1 cellular context compared by ENCODE assay signal in the genomic region with DNA sequence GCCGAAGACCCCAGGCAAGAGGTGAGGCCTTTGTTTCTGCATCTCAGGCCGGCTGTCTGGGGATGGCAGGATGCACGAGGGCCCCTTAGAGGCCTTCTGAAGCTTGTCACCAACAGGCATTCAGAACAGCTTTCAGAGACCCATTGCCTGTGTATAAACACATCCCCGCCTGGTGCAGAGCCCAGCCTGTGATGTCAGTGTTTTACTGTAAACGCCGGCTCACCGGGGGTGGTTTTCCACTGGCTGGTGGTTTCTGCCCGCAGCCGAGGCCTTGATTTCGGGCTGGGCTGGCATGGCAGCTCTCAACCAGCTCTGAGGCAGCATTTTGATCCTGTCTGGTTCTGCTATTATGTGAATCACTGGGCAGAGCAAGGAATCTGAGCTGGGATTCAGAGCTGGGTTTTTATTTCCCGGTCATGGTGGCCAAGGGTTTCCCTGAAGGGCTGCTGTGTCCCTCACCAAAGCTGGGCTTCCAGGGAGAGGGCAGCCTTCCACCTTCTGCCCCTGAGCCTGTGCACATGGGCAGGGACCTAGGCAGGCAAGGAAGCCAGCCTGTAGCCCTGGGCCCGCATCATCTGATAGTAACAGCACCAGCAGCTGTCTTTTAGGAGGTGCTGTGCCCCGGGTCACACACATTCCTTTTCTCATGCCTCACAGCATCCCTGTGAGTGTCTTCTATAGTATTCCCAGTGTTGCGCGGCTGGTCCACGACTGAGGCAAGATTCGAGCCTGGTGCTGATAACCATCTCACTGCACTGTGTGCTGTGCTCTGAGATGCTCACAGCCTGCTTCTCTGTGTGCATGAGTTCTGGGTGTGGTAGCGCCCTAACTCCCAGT.
TF ChIP-seq lines count a peak whose summit lies in the region.

No MANE protein-coding gene starts in this region.

TF ChIP-seq in SK-N-SH, 30 proteins besides CTCF, POLR2A, EP300 and RAD21 (continued from another document):
- TF ChIP-seq, protein P1, sequence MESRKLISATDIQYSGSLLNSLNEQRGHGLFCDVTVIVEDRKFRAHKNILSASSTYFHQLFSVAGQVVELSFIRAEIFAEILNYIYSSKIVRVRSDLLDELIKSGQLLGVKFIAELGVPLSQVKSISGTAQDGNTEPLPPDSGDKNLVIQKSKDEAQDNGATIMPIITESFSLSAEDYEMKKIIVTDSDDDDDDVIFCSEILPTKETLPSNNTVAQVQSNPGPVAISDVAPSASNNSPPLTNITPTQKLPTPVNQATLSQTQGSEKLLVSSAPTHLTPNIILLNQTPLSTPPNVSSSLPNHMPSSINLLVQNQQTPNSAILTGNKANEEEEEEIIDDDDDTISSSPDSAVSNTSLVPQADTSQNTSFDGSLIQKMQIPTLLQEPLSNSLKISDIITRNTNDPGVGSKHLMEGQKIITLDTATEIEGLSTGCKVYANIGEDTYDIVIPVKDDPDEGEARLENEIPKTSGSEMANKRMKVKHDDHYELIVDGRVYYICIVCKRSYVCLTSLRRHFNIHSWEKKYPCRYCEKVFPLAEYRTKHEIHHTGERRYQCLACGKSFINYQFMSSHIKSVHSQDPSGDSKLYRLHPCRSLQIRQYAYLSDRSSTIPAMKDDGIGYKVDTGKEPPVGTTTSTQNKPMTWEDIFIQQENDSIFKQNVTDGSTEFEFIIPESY (IDR thresholded peaks at IDR 0.05; ENCODE audit: borderline replicate concordance, low read depth) = no peak
- no peak for TF ChIP-seq SIN3A (IDR thresholded peaks at IDR 0.05; ENCODE audit: borderline replicate concordance, low read depth, low read length)
- TF ChIP-seq JUND (IDR thresholded peaks at IDR 0.05) = no peak
- no peak for TF ChIP-seq CHD2 (IDR thresholded peaks at IDR 0.05; ENCODE audit: low read length, partially characterized antibody)
- no peak for TF ChIP-seq GATA2 (CRISPR knock-in tag; IDR thresholded peaks at IDR 0.05)
- TF ChIP-seq GABPA (IDR thresholded peaks at IDR 0.05; ENCODE audit: low read depth) = no peak
